11 cellular contexts compared by ENCODE assay signal in the genomic region with DNA sequence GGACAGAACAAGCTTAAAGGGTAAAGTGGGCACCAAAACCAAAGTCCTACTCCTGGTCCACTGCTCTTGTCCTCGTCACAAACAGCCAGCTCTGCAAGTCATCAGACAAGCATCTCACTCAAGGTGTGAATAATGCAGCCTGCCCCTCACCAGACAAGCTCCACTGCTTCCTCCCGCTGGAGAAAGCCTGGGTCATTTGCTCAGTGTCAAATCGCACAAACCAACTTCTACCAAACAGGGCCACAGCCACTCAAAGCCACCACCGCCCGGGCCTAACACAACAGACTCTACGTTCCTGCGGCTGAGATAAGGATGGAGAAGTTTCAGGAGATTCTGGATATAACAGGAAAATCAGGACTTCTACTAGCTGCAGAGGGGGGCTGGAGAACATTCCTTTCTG. TPM values are rescaled to one million over a fixed set of nuclear protein-coding genes. Genes with fewer than 3 reads are reported as not detected.
DNase-seq lines count a peak whose midpoint lies in the region; ATAC-seq, FAIRE-seq and TF ChIP-seq lines count a peak whose summit lies in the region.
"Had no signal": no experiment of that assay in that cellular context is flagged by ENCODE, and none has a peak within 500 bp of the region (broad histone marks: within the 10 kb centered on the region; RNA-seq: fewer than 3 reads in every experiment).

No MANE protein-coding gene starts in this region.

- H3K27ac Mint-ChIP-seq in astrocyte (ENCODE audit: unreplicated experiment) (peak overlapping the region; percentile 13), mesothelial cell of epicardium (peak overlapping the region; percentile 87)

- H2AFZ ChIP-seq in astrocyte (ENCODE audit: low read depth, low read length), result no peak overlapping the region

- WGBS in tibial nerve, 2 donors, result 56 to 65% methylated on average over 7 of the region's 7 CpGs
- WGBS in body of pancreas, 2 donors, result 52 to 78% methylated on average over 6 to 7 of the region's 7 CpGs

- intact Hi-C loops in body of pancreas (cut with DNase I), result loop anchor here (5.0 to 10.0 kb wide), 2 partner anchors 89 to 278 kb away; no protein-coding TSS in a partner anchor

- H3K4me1 ChIP-seq in astrocyte (ENCODE audit: insufficient read depth, low read length) (peaks cover 26% of the 10 kb centered on the region), HAP-1 (peaks cover 18% of the 10 kb centered on the region), tibial nerve (peaks cover 0 to 56% (median 19%) of the 10 kb centered on the region in 4 donors), body of pancreas (peaks cover 55% of the 10 kb centered on the region)

- peaks cover 29% of the 10 kb centered on the region for H3K36me3 ChIP-seq in astrocyte (ENCODE audit: insufficient read depth, low read length)
- peaks cover 51% of the 10 kb centered on the region for H3K36me3 ChIP-seq in HAP-1 (replicated peaks)
- H3K36me3 ChIP-seq in tibial nerve, result peaks cover 0 to 52% (median 5%) of the 10 kb centered on the region in 3 donors
- H3K36me3 ChIP-seq in body of pancreas (replicated peaks in 1 of 2; ENCODE audit: insufficient read depth in 1 of 2, low read depth in 2 of 2), result peaks cover 10 to 12% of the 10 kb centered on the region in 2 donors

- no peak for TF ChIP-seq CTCF in astrocyte (IDR thresholded peaks at IDR 0.05; ENCODE audit: insufficient read depth, low read depth, low read length)
- no peak for TF ChIP-seq CTCF in mesothelial cell of epicardium (IDR thresholded peaks at IDR 0.05; ENCODE audit: unreplicated experiment)
- no peak for TF ChIP-seq CTCF in tibial nerve (IDR thresholded peaks at IDR 0.05)
- TF ChIP-seq CTCF in body of pancreas (IDR thresholded peaks at IDR 0.05), result no peak

- TF ChIP-seq EP300 in tibial nerve (IDR thresholded peaks at IDR 0.05), result no peak

- no peaks in the 10 kb centered on the region for H3K27me3 ChIP-seq in astrocyte (ENCODE audit: insufficient read depth, low read length)
- no peaks in the 10 kb centered on the region for H3K27me3 ChIP-seq in HAP-1 (ENCODE audit: low read depth)
- H3K27me3 ChIP-seq in tibial nerve, result no peaks in the 10 kb centered on the region
- H3K27me3 ChIP-seq in body of pancreas, result no peaks in the 10 kb centered on the region
- H3K27me3 ChIP-seq: suprapubic skin had no signal

- H3K9me3 Mint-ChIP-seq in astrocyte (ENCODE audit: unreplicated experiment), result no peaks in the 10 kb centered on the region
- H3K9me3 Mint-ChIP-seq in mesothelial cell of epicardium, result no peaks in the 10 kb centered on the region

- H3K79me2 ChIP-seq in astrocyte (ENCODE audit: insufficient read depth, low read length), result peaks cover 47% of the 10 kb centered on the region

- H3K4me3 Mint-ChIP-seq in astrocyte (ENCODE audit: unreplicated experiment), result peak overlapping the region; percentile 91
- peak overlapping the region; percentile 72 for H3K4me3 Mint-ChIP-seq in mesothelial cell of epicardium

- no peak overlapping the region for H3K9ac ChIP-seq in astrocyte (ENCODE audit: low read length)

- H3K36me3 Mint-ChIP-seq in astrocyte (ENCODE audit: low read depth, unreplicated experiment) (peaks cover 33% of the 10 kb centered on the region), mesothelial cell of epicardium (peaks cover 39% of the 10 kb centered on the region)

- in situ Hi-C loops in ACHN (cut with HindIII; ENCODE audit: low pct_ligation_motif_present, low pct_unique_long_range_greater_than_20kb, low sequenced_read_pairs), result no loop called here
- in situ Hi-C loops in HAP-1 (cut with MboI; ENCODE audit: low sequenced_read_pairs), result no loop called here

- H3K4me1 Mint-ChIP-seq in astrocyte (ENCODE audit: low read depth, unreplicated experiment) (peaks cover 38% of the 10 kb centered on the region), mesothelial cell of epicardium (peaks cover 53% of the 10 kb centered on the region)

- H3K4me3 ChIP-seq in astrocyte (ENCODE audit: insufficient read depth, low read depth, low read length) (no peak overlapping the region), HAP-1 (no peak overlapping the region), tibial nerve (peak overlapping the region in 1 of 4 donors; percentile 86), body of pancreas (no peak overlapping the region)

- DNase-seq in ACHN (peak; percentile 25), ELR (ENCODE audit: low read depth) (peak; percentile 38), astrocyte (ENCODE audit: low read depth) (no peak), mesothelial cell of epicardium (ENCODE audit: low spot score in 2 of 2, unreplicated experiment in 2 of 2) (no peak), HAP-1 (ENCODE audit: low spot score in 2 of 2) (no peak), tibial nerve (ENCODE audit: low spot score in 2 of 2) (no peak), body of pancreas (no peak)
- DNase-seq: activated CD4-positive, alpha-beta T cell treated with anti-CD3 and anti-CD28 coated beads, Interleukin-2, amount 50 U/mL, for 1 hour had no signal

- peak overlapping the region; percentile 92 for H3K4me2 ChIP-seq in astrocyte (ENCODE audit: low read length)

- H4K20me1 ChIP-seq in astrocyte (ENCODE audit: insufficient read depth, low read length), result peaks cover 71% of the 10 kb centered on the region

- FAIRE-seq in astrocyte (lab: Jason Lieb, UNC), result no peak

- no peaks in the 10 kb centered on the region for H3K9me3 ChIP-seq in astrocyte (ENCODE audit: insufficient read depth, low read depth, low read length)
- H3K9me3 ChIP-seq in HAP-1, result no peaks in the 10 kb centered on the region
- no peaks in the 10 kb centered on the region for H3K9me3 ChIP-seq in tibial nerve
- no peaks in the 10 kb centered on the region for H3K9me3 ChIP-seq in body of pancreas
- H3K9me3 ChIP-seq: suprapubic skin had no signal

- no peak overlapping the region for H3K27ac ChIP-seq in astrocyte (ENCODE audit: low read depth, low read length)
- peak overlapping the region in 2 of 4 donors; percentile 24 to 95 for H3K27ac ChIP-seq in tibial nerve
- H3K27ac ChIP-seq in body of pancreas, result no peak overlapping the region
- H3K27ac ChIP-seq: suprapubic skin had no signal

- ATAC-seq in HG03378 (IDR thresholded peaks at IDR 0.05; ENCODE audit: unreplicated experiment) (no peak), body of pancreas (no peak)
- ATAC-seq: Panc1 had no signal

- no peaks in the 10 kb centered on the region for H3K27me3 Mint-ChIP-seq in astrocyte (ENCODE audit: low read depth, unreplicated experiment)
- no peaks in the 10 kb centered on the region for H3K27me3 Mint-ChIP-seq in mesothelial cell of epicardium (ENCODE audit: low read depth)

- TF ChIP-seq POLR2A in tibial nerve (IDR thresholded peaks at IDR 0.05) (no peak), body of pancreas (IDR thresholded peaks at IDR 0.05) (no peak)

RNA-seq across cellular contexts. Expression of a gene that starts 3.3 kb away (rescaled TPM):
- 89.8 and 98.6 TPM in 2 replicates for total RNA-seq in astrocyte
- total RNA-seq in mesothelial cell of epicardium, result 171 to 188 TPM (median 172 TPM) in 3 replicates
- total RNA-seq in tibial nerve, result 10 to 100 TPM; 32.0 to 70.2 (median 60.3) TPM
- total RNA-seq in body of pancreas, result 10 to 100 TPM in 1 of 2 donors, 1 to 10 TPM in 1; 7.9 to 23.1 TPM

Comparison
In these comparisons a context has a peak if more than half of its experiments do, and no peak if none do; other contexts are left out.
1. DNase-seq: peak in ACHN (single experiment) and ELR (single experiment); none in astrocyte (single experiment), mesothelial cell of epicardium (0 of 2), HAP-1 (0 of 2), tibial nerve (0 of 2) and body of pancreas (0 of 4).